ENCODE assay signal across 8 cellular contexts in genomic region chr6:32700391-32701040, GRCh38.
DNase-seq lines count a peak whose midpoint lies in the region; ATAC-seq and FAIRE-seq lines count a peak whose summit lies in the region.

No MANE protein-coding gene starts in this region.

- DNase-seq in C1 segment of cervical spinal cord (lab: John Stamatoyannopoulos, UW), result peak in 8 of 14 donors; percentile 1 to 26 (median 16)
- DNase-seq in GM19239 (ENCODE audit: insufficient read length, low spot score), result peak; percentile 5
- DNase-seq in NCI-H526 (lab: John Stamatoyannopoulos, UW), result peak; percentile 11 to 58
- peak; percentile 37 for DNase-seq in activated T-cell treated with anti-CD3 and anti-CD28 coated beads, Interleukin-2, amount 50 U/mL, for 24 hours
- peak in 35 of 42 donors; percentile 3 to 76 (median 42) for DNase-seq in head of caudate nucleus
- peak; percentile 80 for DNase-seq in pons (ENCODE audit: low spot score)

- H3K27ac Mint-ChIP-seq in activated T-cell treated with anti-CD3 and anti-CD28 coated beads, Interleukin-2, amount 50 U/mL, for 24 hours, result no peak overlapping the region

- peaks cover 23% of the 10 kb centered on the region for H3K27me3 Mint-ChIP-seq in activated T-cell treated with anti-CD3 and anti-CD28 coated beads, Interleukin-2, amount 50 U/mL, for 24 hours

- no peak overlapping the region for H3K4me3 Mint-ChIP-seq in activated T-cell treated with anti-CD3 and anti-CD28 coated beads, Interleukin-2, amount 50 U/mL, for 24 hours

- H3K9me3 Mint-ChIP-seq in activated T-cell treated with anti-CD3 and anti-CD28 coated beads, Interleukin-2, amount 50 U/mL, for 24 hours, result peaks cover 2% of the 10 kb centered on the region

- H3K4me1 Mint-ChIP-seq in activated T-cell treated with anti-CD3 and anti-CD28 coated beads, Interleukin-2, amount 50 U/mL, for 24 hours (ENCODE audit: low read depth), result peaks cover 4% of the 10 kb centered on the region

- intact Hi-C loops in head of caudate nucleus (cut with DNase I), result loop anchor here (5.0 kb wide), 1 partner anchor 278 kb away; no protein-coding TSS in a partner anchor

- ATAC-seq in GM18519 (IDR thresholded peaks at IDR 0.05; ENCODE audit: low FRiP score, unreplicated experiment) (no peak), GM21723 (IDR thresholded peaks at IDR 0.05; ENCODE audit: unreplicated experiment) (no peak)

- FAIRE-seq in GM19239 (lab: Jason Lieb, UNC), result peak; percentile 95

- H3K36me3 Mint-ChIP-seq in activated T-cell treated with anti-CD3 and anti-CD28 coated beads, Interleukin-2, amount 50 U/mL, for 24 hours (ENCODE audit: low read depth), result no peaks in the 10 kb centered on the region

Comparison
In these comparisons a context has a peak if more than half of its experiments do, and no peak if none do; other contexts are left out.
1. DNase-seq: peak in every context shown above with its lines; median percentile 80 in pons; 42 in head of caudate nucleus; 37 in activated T-cell treated with anti-CD3 and anti-CD28 coated beads, Interleukin-2, amount 50 U/mL, for 24 hours; 34 in NCI-H526; 16 in C1 segment of cervical spinal cord; 5 in GM19239.